32 cellular contexts compared by ENCODE assay signal in genomic region chr10:129151281-129151680, GRCh38.
"Had no signal": no experiment of that assay in that cellular context is flagged by ENCODE, and none has a peak within 500 bp of the region (broad histone marks: within the 10 kb centered on the region; RNA-seq: fewer than 3 reads in every experiment).

No MANE protein-coding gene starts in this region.

- H3K9me3 ChIP-seq: adrenal gland, ascending aorta, body of pancreas, breast epithelium had no signal

- ATAC-seq: activated naive CD4-positive, alpha-beta T cell treated with anti-CD3 and anti-CD28 coated beads, Interleukin-2, amount 50 U/mL, for 72 hours; activated naive CD8-positive, alpha-beta T cell treated with anti-CD3 and anti-CD28 coated beads, Interleukin-2, amount 50 U/mL, for 24 hours; activated T-cell treated with anti-CD3 and anti-CD28 coated beads, Interleukin-2, amount 50 U/mL, for 4 hours; activated T-cell treated with anti-CD3 and anti-CD28 coated beads, Interleukin-2, amount 50 U/mL, for 72 hours; activated T-helper 17 cell treated with anti-CD3 and anti-CD28 coated beads, Interleukin-2, amount 50 U/mL, for 72 hours; body of pancreas had no signal

- H3K4me3 ChIP-seq: adrenal gland, ascending aorta, body of pancreas, breast epithelium, cardiac muscle cell had no signal

- H3K4me1 ChIP-seq: adrenal gland, ascending aorta, body of pancreas, breast epithelium had no signal

- H3K27ac ChIP-seq: adrenal gland, ascending aorta, body of pancreas, brain microvascular endothelial cell, breast epithelium, cardiac muscle cell had no signal

- H3K36me3 ChIP-seq: adrenal gland, ascending aorta, brain microvascular endothelial cell, breast epithelium, cardiac muscle cell had no signal

- H3K27me3 ChIP-seq: adrenal gland, ascending aorta, body of pancreas, brain microvascular endothelial cell, breast epithelium, cardiac muscle cell had no signal

- DNase-seq: activated effector memory CD4-positive, alpha-beta T cell treated with anti-CD3 and anti-CD28 coated beads, Interleukin-2, amount 50 U/mL, for 16 hours; activated effector memory CD4-positive, alpha-beta T cell treated with Interleukin-2 at 50 U/mL for 16 hours; activated gamma-delta T cell; activated gamma-delta T cell treated with Interleukin-2 at 50 U/mL for 16 hours; activated naive CD4-positive, alpha-beta T cell; activated naive CD4-positive, alpha-beta T cell treated with anti-CD3 and anti-CD28 coated beads for 36 hours; activated naive CD4-positive, alpha-beta T cell treated with anti-CD3 and anti-CD28 coated beads, Interleukin-2, amount 10 ng/mL, durations not matched to agents 7 days and 5 days; activated naive CD4-positive, alpha-beta T cell treated with anti-CD3 and anti-CD28 coated beads, Interleukin-2, amount 50 U/mL, for 16 hours; activated naive CD4-positive, alpha-beta T cell treated with Interleukin-2 at 50 U/mL for 16 hours; activated naive CD8-positive, alpha-beta T cell treated with anti-CD3 and anti-CD28 coated beads for 36 hours; activated naive CD8-positive, alpha-beta T cell treated with anti-CD3 and anti-CD28 coated beads, Interleukin-2, amount 10 ng/mL, durations not matched to agents 7 days and 5 days; activated naive CD8-positive, alpha-beta T cell treated with anti-CD3 and anti-CD28 coated beads, Interleukin-2, amount 50 U/mL, for 24 hours; activated T-cell treated with anti-CD3 and anti-CD28 coated beads, Interleukin-2, amount 50 U/mL, for 1 hour; activated T-cell treated with anti-CD3 and anti-CD28 coated beads, Interleukin-2, amount 50 U/mL, for 24 hours; activated T-cell treated with anti-CD3 and anti-CD28 coated beads, Interleukin-2, amount 50 U/mL, for 4 hours; activated T-cell treated with anti-CD3 and anti-CD28 coated beads, Interleukin-2, amount 50 U/mL, for 48 hours; activated T-cell treated with anti-CD3 and anti-CD28 coated beads, Interleukin-2, amount 50 U/mL, for 72 hours; adrenal gland; amniotic stem cell; amygdala; anterior cingulate cortex; aorta; body of pancreas; brain microvascular endothelial cell; caudate nucleus; central memory CD4-positive, alpha-beta T cell; cerebellar nuclear complex had no signal
